In the genomic region with DNA sequence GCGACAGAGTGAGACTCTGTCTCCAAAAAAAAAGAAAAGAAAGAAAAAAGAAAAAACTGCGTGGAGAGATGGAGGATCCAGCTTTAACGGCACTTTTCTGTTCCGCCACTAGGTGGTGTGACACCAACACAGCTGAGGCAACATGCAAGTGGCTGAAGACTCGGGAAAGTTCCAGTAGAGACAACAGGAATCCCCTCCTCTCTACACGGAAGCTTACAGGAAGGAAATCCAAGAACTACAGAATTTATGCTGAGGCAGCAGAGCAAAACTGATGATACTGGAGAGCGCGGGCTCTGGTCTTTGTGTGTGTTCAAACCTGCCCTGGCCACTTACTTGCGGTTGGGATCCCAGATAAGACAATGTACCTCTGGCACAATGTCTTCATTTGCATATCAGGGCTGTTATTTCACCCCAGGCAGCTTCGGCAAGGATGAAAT, we compare ENCODE assay signal across 8 cellular contexts. TPM values are rescaled to one million over a fixed set of nuclear protein-coding genes. Genes with fewer than 3 reads are reported as not detected.
DNase-seq lines count a peak whose midpoint lies in the region; ATAC-seq and TF ChIP-seq lines count a peak whose summit lies in the region.

No MANE protein-coding gene starts in this region.

- no peak overlapping the region for H4K8ac ChIP-seq in trophoblast cell (ENCODE audit: low read depth, low read length)

- no peak overlapping the region for H4K91ac ChIP-seq in trophoblast cell (ENCODE audit: low read depth, low read length)

- no peak overlapping the region for H3K4me3 ChIP-seq in SU-DHL-6 (ENCODE audit: insufficient read depth, low read length, poor library complexity, severe bottlenecking)
- no peak overlapping the region for H3K4me3 ChIP-seq in trophoblast cell (ENCODE audit: low read depth, low read length)

- intact Hi-C loops in cardiac septum (cut with DNase I), result loop anchor here (5.0 kb wide), 2 partner anchors 61 to 166 kb away; no protein-coding TSS in a partner anchor

- H3K27ac ChIP-seq in SU-DHL-6 (ENCODE audit: low read depth, low read length) (no peak overlapping the region), angular gyrus (ENCODE audit: low read depth, low read length) (peak overlapping the region; percentile 98), trophoblast cell (ENCODE audit: low read depth, low read length) (peak overlapping the region; percentile 40)

- no CpG with 5 or more reads among the region's 10 CpGs for WGBS in trophoblast cell (ENCODE audit: extremely low coverage, insufficient coverage, insufficient read length)

- ATAC-seq in GM18520 (IDR thresholded peaks at IDR 0.05; ENCODE audit: unreplicated experiment) (no peak), HG02885 (IDR thresholded peaks at IDR 0.05; ENCODE audit: poor library complexity, unreplicated experiment) (no peak)

- peaks cover 2% of the 10 kb centered on the region for H3K79me1 ChIP-seq in trophoblast cell (ENCODE audit: low read length)

- H3K4me1 ChIP-seq in trophoblast cell (ENCODE audit: control insufficient read depth in 1 of 2, insufficient read depth in 2 of 2, low read length in 2 of 2), result peaks cover 28 to 41% of the 10 kb centered on the region in 2 experiments

- no peak overlapping the region for H2BK120ac ChIP-seq in trophoblast cell (ENCODE audit: insufficient read depth, low read length, poor library complexity)

- no peak overlapping the region for H2AK5ac ChIP-seq in trophoblast cell (ENCODE audit: low read length)

- H3F3A ChIP-seq in SU-DHL-6 (ENCODE audit: insufficient read depth), result no peaks in the 10 kb centered on the region

- H3K4ac ChIP-seq in trophoblast cell (ENCODE audit: low read depth, low read length), result no peak overlapping the region

- H2BK5ac ChIP-seq in trophoblast cell (ENCODE audit: low read depth, low read length, poor library complexity), result no peak overlapping the region

- H3K18ac ChIP-seq in trophoblast cell (ENCODE audit: low read length), result no peak overlapping the region

- H2AFZ ChIP-seq in SU-DHL-6 (ENCODE audit: low read depth, low read length, severe bottlenecking) (no peak overlapping the region), trophoblast cell (ENCODE audit: insufficient read depth, low read length, poor library complexity) (no peak overlapping the region)

- no peak overlapping the region; the same call in 1 of the 2 replicates for H3K9ac ChIP-seq in SU-DHL-6 (ENCODE audit: low read length)
- no peak overlapping the region for H3K9ac ChIP-seq in trophoblast cell (ENCODE audit: low read length)

- H3K79me2 ChIP-seq in SU-DHL-6 (ENCODE audit: insufficient read depth, low read length), result peaks cover 99% of the 10 kb centered on the region
- H3K79me2 ChIP-seq in trophoblast cell (ENCODE audit: control insufficient read depth, insufficient read depth, low read length, poor library complexity), result peaks cover 26% of the 10 kb centered on the region

- H2BK12ac ChIP-seq in trophoblast cell (ENCODE audit: low read length), result no peak overlapping the region

- H4K20me1 ChIP-seq in SU-DHL-6 (ENCODE audit: low read depth, low read length), result peaks cover 33% of the 10 kb centered on the region

- H3K27me3 ChIP-seq in SU-DHL-6 (ENCODE audit: low read length), result no peaks in the 10 kb centered on the region
- H3K27me3 ChIP-seq in trophoblast cell (ENCODE audit: insufficient read depth, low read length), result no peaks in the 10 kb centered on the region

- H3K14ac ChIP-seq in trophoblast cell (ENCODE audit: low read length), result no peak overlapping the region

- H3K36me3 ChIP-seq in SU-DHL-6 (ENCODE audit: low read length), result no peaks in the 10 kb centered on the region
- H3K36me3 ChIP-seq in trophoblast cell (ENCODE audit: control insufficient read depth in 1 of 2, insufficient read depth in 2 of 2, low read length in 2 of 2), result peaks cover 7 to 14% of the 10 kb centered on the region in 2 experiments

- no peak overlapping the region for H3K23ac ChIP-seq in trophoblast cell (ENCODE audit: low read length)

- peak; percentile 86 for DNase-seq in GM03348 (ENCODE audit: low spot score)
- peak; percentile 75 for DNase-seq in M059J (ENCODE audit: low read depth)
- DNase-seq in cardiac septum (ENCODE audit: low spot score), result peak; percentile 85
- DNase-seq in trophoblast cell, result peak; percentile 67 to 81

- no peak overlapping the region for H4K12ac ChIP-seq in trophoblast cell (ENCODE audit: low read depth, low read length)

- H3K9me3 ChIP-seq in SU-DHL-6 (ENCODE audit: insufficient read depth, low read length) (no peaks in the 10 kb centered on the region), trophoblast cell (ENCODE audit: insufficient read depth, low read depth, low read length) (no peaks in the 10 kb centered on the region)

- no peaks in the 10 kb centered on the region for H3K9me2 ChIP-seq in SU-DHL-6 (replicated peaks; ENCODE audit: insufficient read depth, low read length)

- TF ChIP-seq CTCF in SU-DHL-6 (IDR thresholded peaks at IDR 0.05; ENCODE audit: insufficient read depth, low read length, poor library complexity, severe bottlenecking), result peak; percentile 72

- H3K4me2 ChIP-seq in SU-DHL-6 (ENCODE audit: low read depth, low read length, poor library complexity, severe bottlenecking) (peak overlapping the region; percentile 24), trophoblast cell (ENCODE audit: low read length) (peak overlapping the region; percentile 4)

RNA-seq across cellular contexts. Expression of a gene that starts 9.9 kb away (rescaled TPM):
- 115 and 130 TPM in 2 replicates for total RNA-seq in M059J (2014; rRNA removed; shearing (Covaris generic))
- total RNA-seq in cardiac septum, result 49.0 TPM
- 85.2 and 95.7 TPM in 2 replicates for polyA plus RNA-seq in trophoblast cell (2013)

RNA-seq across cellular contexts. Expression of a gene that starts 54.0 kb away (rescaled TPM):
- 0.96 and 1.3 TPM in 2 replicates for total RNA-seq in M059J (2014; rRNA removed; shearing (Covaris generic))
- 2.7 TPM for total RNA-seq in cardiac septum
- 3.7 and 3.8 TPM in 2 replicates for polyA plus RNA-seq in trophoblast cell (2013)
